ENCODE assay signal across 28 cellular contexts in genomic region chr13:76778906-76779305, GRCh38.
"Had no signal": no experiment of that assay in that cellular context is flagged by ENCODE, and none has a peak within 500 bp of the region (broad histone marks: within the 10 kb centered on the region; RNA-seq: fewer than 3 reads in every experiment).

No MANE protein-coding gene starts in this region.

- H2AFZ ChIP-seq: hepatocyte, neural progenitor cell had no signal

- H3K27ac ChIP-seq: adrenal gland, brain microvascular endothelial cell, esophagus muscularis mucosa, gastroesophageal sphincter, hepatocyte, neural progenitor cell, thoracic aorta, VCaP had no signal

- H3K4me1 ChIP-seq: adrenal gland, gastroesophageal sphincter, neural progenitor cell had no signal

- H3K9ac ChIP-seq: neural progenitor cell had no signal

- H3K4me2 ChIP-seq: hepatocyte, neural progenitor cell had no signal

- FAIRE-seq: kidney, TTC549, urothelium cell line had no signal

- H3K27me3 ChIP-seq: adrenal gland, brain microvascular endothelial cell, esophagus muscularis mucosa, gastroesophageal sphincter, hepatocyte, neural progenitor cell had no signal

- DNase-seq: activated CD4-positive, alpha-beta T cell treated with anti-CD3 and anti-CD28 coated beads for 4 hours; activated CD4-positive, alpha-beta T cell treated with anti-CD3 and anti-CD28 coated beads, Interleukin-2, amount 50 U/mL, for 4 hours; activated effector memory CD4-positive, alpha-beta T cell treated with Interleukin-2 at 50 U/mL for 16 hours; activated naive CD4-positive, alpha-beta T cell treated with Interleukin-2 at 50 U/mL for 16 hours; activated T-cell treated with anti-CD3 and anti-CD28 coated beads for 4 hours; activated T-cell treated with anti-CD3 and anti-CD28 coated beads, Interleukin-2, amount 50 U/mL, for 72 hours; adrenal gland; aorta; brain microvascular endothelial cell; endodermal cell; kidney; left colon; midbrain; naive thymus-derived CD8-positive, alpha-beta T cell; occipital lobe; right cardiac atrium; stimulated activated CD4-positive, alpha-beta T cell treated with anti-CD3 and anti-CD28 coated beads, Interleukin-2, amount 100 ng/mL, for 48 hours; stimulated activated naive CD8-positive, alpha-beta T cell treated with anti-CD3 and anti-CD28 coated beads, Interleukin-15, Interleukin-2, amounts not matched to agents 100 U/mL and 50 U/mL, for 24 hours; T-helper 1 cell; trophoblast cell had no signal

- H3K9me3 ChIP-seq: adrenal gland, esophagus muscularis mucosa, gastroesophageal sphincter, thoracic aorta had no signal

- H3K36me3 ChIP-seq: adrenal gland, brain microvascular endothelial cell, esophagus muscularis mucosa, gastroesophageal sphincter, neural progenitor cell, thoracic aorta had no signal

- ATAC-seq: activated T-cell treated with anti-CD3 and anti-CD28 coated beads, Interleukin-2, amount 50 U/mL, for 72 hours; gastroesophageal sphincter; left colon; naive thymus-derived CD8-positive, alpha-beta T cell; right cardiac atrium; stimulated activated naive CD8-positive, alpha-beta T cell treated with anti-CD3 and anti-CD28 coated beads, Interleukin-15, Interleukin-2, amounts not matched to agents 100 U/mL and 50 U/mL, for 24 hours had no signal

- H3K79me2 ChIP-seq: hepatocyte had no signal

- H3K4me3 ChIP-seq: adrenal gland, esophagus muscularis mucosa, gastroesophageal sphincter, hepatocyte, neural progenitor cell, thoracic aorta had no signal
